Comparison of ENCODE assay signal across 21 cellular contexts in genomic region chr1:32954183-32954582, GRCh38. TPM values are rescaled to one million over a fixed set of nuclear protein-coding genes. Genes with fewer than 3 reads are reported as not detected.
DNase-seq lines count a peak whose midpoint lies in the region; FAIRE-seq and TF ChIP-seq lines count a peak whose summit lies in the region.
"Had no signal": no experiment of that assay in that cellular context is flagged by ENCODE, and none has a peak within 500 bp of the region (broad histone marks: within the 10 kb centered on the region; RNA-seq: fewer than 3 reads in every experiment).

No MANE protein-coding gene starts in this region.

- BruUV-seq in PC-9 (replicated peaks; lab: Mats Ljungman, UMichigan) = no TSS peak

- H3K4me1 Mint-ChIP-seq in dendritic cell treated with granulocyte-macrophage colony-stimulating factor and Interleukin-4, amounts not matched to agents 40 ng/mL and 50 ng/mL, for 4 days (ENCODE audit: low read depth) = peaks cover 72% of the 10 kb centered on the region
- H3K4me1 Mint-ChIP-seq in activated naive CD8-positive, alpha-beta T cell treated with anti-CD3 and anti-CD28 coated beads for 36 hours = peaks cover 24% of the 10 kb centered on the region

- H3K36me3 ChIP-seq in PC-9 (ENCODE audit: low read depth) (no peaks in the 10 kb centered on the region), H7 (replicated peaks; ENCODE audit: control insufficient read depth, insufficient read depth, low read length) (no peaks in the 10 kb centered on the region)
- H3K36me3 ChIP-seq: colonic mucosa, pancreas, right lobe of liver had no signal

- CTCF ChIA-PET in PC-9 (lab: Charles Lee) = interaction anchor here (0.5 kb wide), 1 partner anchor 61 kb away, joined by 3 read pairs; no protein-coding TSS in a partner anchor

- H3K79me2 ChIP-seq in PC-9 (ENCODE audit: low read depth) = peaks cover 72% of the 10 kb centered on the region

- peak overlapping the region; percentile 47; the same call in 1 of the 2 replicates for H3K4me2 ChIP-seq in PC-9

- H3F3A ChIP-seq in PC-9 (ENCODE audit: insufficient read depth, low read depth) = peaks cover 28% of the 10 kb centered on the region

- peaks cover 100% of the 10 kb centered on the region for H3K36me3 Mint-ChIP-seq in dendritic cell treated with granulocyte-macrophage colony-stimulating factor and Interleukin-4, amounts not matched to agents 40 ng/mL and 50 ng/mL, for 4 days (ENCODE audit: low read depth)
- peaks cover 2% of the 10 kb centered on the region for H3K36me3 Mint-ChIP-seq in activated naive CD8-positive, alpha-beta T cell treated with anti-CD3 and anti-CD28 coated beads for 36 hours

- intact Hi-C loops in PC-9 (cut with micrococcal nuclease; ENCODE audit: unreplicated experiment) = no loop called here
- intact Hi-C loops in dendritic cell treated with granulocyte-macrophage colony-stimulating factor and Interleukin-4, amounts not matched to agents 40 ng/mL and 50 ng/mL, for 4 days (cut with micrococcal nuclease) = no loop called here

- peak overlapping the region; percentile 34 for H3K4me3 Mint-ChIP-seq in dendritic cell treated with granulocyte-macrophage colony-stimulating factor and Interleukin-4, amounts not matched to agents 40 ng/mL and 50 ng/mL, for 4 days
- no peak overlapping the region for H3K4me3 Mint-ChIP-seq in activated naive CD8-positive, alpha-beta T cell treated with anti-CD3 and anti-CD28 coated beads for 36 hours
- H3K4me3 Mint-ChIP-seq: activated CD8-positive, alpha-beta T cell treated with anti-CD3 and anti-CD28 coated beads for 36 hours; activated naive CD4-positive, alpha-beta T cell treated with anti-CD3 and anti-CD28 coated beads, Interleukin-2, amount 10 ng/mL, durations not matched to agents 7 days and 5 days; stimulated activated naive B cell treated with anti-CD40 and anti-IgM and Interleukin-4, amounts not matched to agents 10 μg/mL and 1 μg/mL and 100 μg/mL, for 72 hours; T-cell had no signal

- H3K27ac Mint-ChIP-seq in dendritic cell treated with granulocyte-macrophage colony-stimulating factor and Interleukin-4, amounts not matched to agents 40 ng/mL and 50 ng/mL, for 4 days = no peak overlapping the region
- H3K27ac Mint-ChIP-seq in activated naive CD8-positive, alpha-beta T cell treated with anti-CD3 and anti-CD28 coated beads for 36 hours = no peak overlapping the region
- H3K27ac Mint-ChIP-seq: activated naive CD4-positive, alpha-beta T cell treated with anti-CD3 and anti-CD28 coated beads, Interleukin-2, amount 10 ng/mL, durations not matched to agents 7 days and 5 days; stimulated activated naive B cell treated with anti-CD40 and anti-IgM and Interleukin-4, amounts not matched to agents 10 μg/mL and 1 μg/mL and 100 μg/mL, for 72 hours had no signal

- peak; percentile 56 for DNase-seq in ELR (ENCODE audit: low read depth)
- peak in 1 of 2 experiments; percentile 87 for DNase-seq in PC-9
- DNase-seq in urothelium cell line (ENCODE audit: low spot score) = peak; percentile 26
- DNase-seq in activated naive CD8-positive, alpha-beta T cell treated with anti-CD3 and anti-CD28 coated beads for 36 hours = no peak
- DNase-seq in D341Med (ENCODE audit: low spot score) = no peak
- no peak for DNase-seq in H7
- DNase-seq: activated CD8-positive, alpha-beta T cell treated with anti-CD3 and anti-CD28 coated beads for 36 hours; activated naive CD4-positive, alpha-beta T cell treated with anti-CD3 and anti-CD28 coated beads, Interleukin-2, amount 10 ng/mL, durations not matched to agents 7 days and 5 days; activated T-cell treated with anti-CD3 and anti-CD28 coated beads, Interleukin-2, amount 50 U/mL, for 1 hour; colonic mucosa; DMS 273 treated with DMSO at 0.1 percent for 48 hours; foreskin melanocyte; mesendoderm; naive thymus-derived CD4-positive, alpha-beta T cell; NCI-H1694 treated with DMSO at 0.1 percent for 48 hours; pancreas; right lobe of liver; stimulated activated naive B cell treated with anti-CD40 and anti-IgM and Interleukin-4, amounts not matched to agents 10 μg/mL and 1 μg/mL and 100 μg/mL, for 72 hours; T-cell had no signal

- peak overlapping the region; percentile 88 for H3K27ac ChIP-seq in PC-9
- H3K27ac ChIP-seq: colonic mucosa, HL-60, pancreas, right lobe of liver had no signal

- H3K27me3 ChIP-seq in PC-9 (ENCODE audit: insufficient read depth, low read depth) (no peaks in the 10 kb centered on the region), H7 (ENCODE audit: control insufficient read depth, insufficient read depth, low read length) (no peaks in the 10 kb centered on the region)
- H3K27me3 ChIP-seq: colonic mucosa, pancreas, right lobe of liver had no signal

- H3K9me2 ChIP-seq in PC-9 (ENCODE audit: insufficient read depth) = no peaks in the 10 kb centered on the region

- H4K20me1 ChIP-seq in PC-9 (ENCODE audit: insufficient read depth) = no peaks in the 10 kb centered on the region; the same call in 1 of the 2 replicates

- H3K4me3 ChIP-seq in PC-9 (no peak overlapping the region), H7 (ENCODE audit: insufficient read depth, low read depth, low read length) (no peak overlapping the region)
- H3K4me3 ChIP-seq: colonic mucosa, pancreas, right lobe of liver had no signal

- TF ChIP-seq CTCF in PC-9 (conservative IDR thresholded peaks at IDR 0.05) = no peak

- no peak for FAIRE-seq in urothelium cell line (lab: Jason Lieb, UNC)
- FAIRE-seq: pancreas had no signal

- no peaks in the 10 kb centered on the region for H3K9me3 ChIP-seq in PC-9 (ENCODE audit: insufficient read depth, low read depth)
- H3K9me3 ChIP-seq: colonic mucosa, pancreas, right lobe of liver had no signal

- POLR2A ChIA-PET in PC-9 (lab: Charles Lee; ENCODE audit: unreplicated experiment) = interaction anchor here (0.6 to 0.7 kb wide), 2 partner anchors 15 to 394 kb away, joined by 3 read pairs; no protein-coding TSS in a partner anchor

- H3K4me1 ChIP-seq in PC-9 (replicated peaks; ENCODE audit: insufficient read depth) = peaks cover 23% of the 10 kb centered on the region

- no peaks in the 10 kb centered on the region for H3K9me3 Mint-ChIP-seq in dendritic cell treated with granulocyte-macrophage colony-stimulating factor and Interleukin-4, amounts not matched to agents 40 ng/mL and 50 ng/mL, for 4 days
- H3K9me3 Mint-ChIP-seq in activated naive CD8-positive, alpha-beta T cell treated with anti-CD3 and anti-CD28 coated beads for 36 hours = no peaks in the 10 kb centered on the region
- H3K9me3 Mint-ChIP-seq: activated CD8-positive, alpha-beta T cell treated with anti-CD3 and anti-CD28 coated beads for 36 hours; activated naive CD4-positive, alpha-beta T cell treated with anti-CD3 and anti-CD28 coated beads, Interleukin-2, amount 10 ng/mL, durations not matched to agents 7 days and 5 days; naive thymus-derived CD4-positive, alpha-beta T cell; stimulated activated naive B cell treated with anti-CD40 and anti-IgM and Interleukin-4, amounts not matched to agents 10 μg/mL and 1 μg/mL and 100 μg/mL, for 72 hours; T-cell had no signal

- no peaks in the 10 kb centered on the region for H3K27me3 Mint-ChIP-seq in dendritic cell treated with granulocyte-macrophage colony-stimulating factor and Interleukin-4, amounts not matched to agents 40 ng/mL and 50 ng/mL, for 4 days
- H3K27me3 Mint-ChIP-seq in activated naive CD8-positive, alpha-beta T cell treated with anti-CD3 and anti-CD28 coated beads for 36 hours = no peaks in the 10 kb centered on the region
- H3K27me3 Mint-ChIP-seq: activated CD8-positive, alpha-beta T cell treated with anti-CD3 and anti-CD28 coated beads for 36 hours; activated naive CD4-positive, alpha-beta T cell treated with anti-CD3 and anti-CD28 coated beads, Interleukin-2, amount 10 ng/mL, durations not matched to agents 7 days and 5 days; naive thymus-derived CD4-positive, alpha-beta T cell; stimulated activated naive B cell treated with anti-CD40 and anti-IgM and Interleukin-4, amounts not matched to agents 10 μg/mL and 1 μg/mL and 100 μg/mL, for 72 hours; T-cell had no signal

- no peak overlapping the region for H2AFZ ChIP-seq in PC-9

RNA-seq across cellular contexts. Expression of gene RNF19B, which starts 10.4 kb away (rescaled TPM):
- total RNA-seq in PC-9 (2021) = 25.4 and 25.5 TPM in 2 replicates
- 10 to 100 TPM in 1 of 2 experiments, 1 to 10 TPM in 1; 8.8 to 10.2 TPM for total RNA-seq in activated naive CD8-positive, alpha-beta T cell treated with anti-CD3 and anti-CD28 coated beads for 36 hours
- 24.9 and 26.7 TPM in 2 replicates for total RNA-seq in H7 (2014; rRNA removed; shearing (Covaris generic))

RNA-seq across cellular contexts. Expression of gene TMEM54, which starts 53.0 kb away (rescaled TPM):
- total RNA-seq in PC-9 (2021) = 102 and 132 TPM in 2 replicates
- total RNA-seq in activated naive CD8-positive, alpha-beta T cell treated with anti-CD3 and anti-CD28 coated beads for 36 hours = 1 to 10 TPM; 1.2 to 1.4 TPM
- total RNA-seq in H7 (2014; rRNA removed; shearing (Covaris generic)) = 5.4 and 9.8 TPM in 2 replicates
- total RNA-seq: naive thymus-derived CD4-positive, alpha-beta T cell had no signal

Comparison
In these comparisons a context has a peak if more than half of its experiments do, and no peak if none do; other contexts are left out.
1. DNase-seq: peak in ELR (single experiment) and urothelium cell line (single experiment); none in activated naive CD8-positive, alpha-beta T cell treated with anti-CD3 and anti-CD28 coated beads for 36 hours (single experiment), D341Med (single experiment) and H7 (single experiment).